10 cellular contexts compared by ENCODE assay signal in genomic region chr6:88492824-88493223, GRCh38.
DNase-seq lines count a peak whose midpoint lies in the region; ATAC-seq and TF ChIP-seq lines count a peak whose summit lies in the region.
"Had no signal": no experiment of that assay in that cellular context is flagged by ENCODE, and none has a peak within 500 bp of the region (broad histone marks: within the 10 kb centered on the region; RNA-seq: fewer than 3 reads in every experiment).

No MANE protein-coding gene starts in this region.

- no peaks in the 10 kb centered on the region for H3K4me1 Mint-ChIP-seq in endodermal cell

- H3K27me3 Mint-ChIP-seq in endodermal cell (ENCODE audit: insufficient read depth), result no peaks in the 10 kb centered on the region

- no peak overlapping the region for H3K4me3 Mint-ChIP-seq in endodermal cell

- no peaks in the 10 kb centered on the region for H3K4me1 ChIP-seq in endodermal cell (ENCODE audit: control insufficient read depth, insufficient read depth, low read length)
- no peaks in the 10 kb centered on the region for H3K4me1 ChIP-seq in ovary (ENCODE audit: insufficient read depth)
- no peaks in the 10 kb centered on the region for H3K4me1 ChIP-seq in tibial nerve

- no peak overlapping the region for H3K27ac ChIP-seq in endodermal cell (ENCODE audit: low read depth, low read length)
- no peak overlapping the region for H3K27ac ChIP-seq in ovary
- no peak overlapping the region for H3K27ac ChIP-seq in tibial nerve

- H3K27ac Mint-ChIP-seq in endodermal cell, result no peak overlapping the region

- DNase-seq in NCI-H146 (lab: John Stamatoyannopoulos, UW) (peak; percentile 0), NCI-H146 treated with DMSO at 0.1 percent for 48 hours (lab: John Stamatoyannopoulos, UW; ENCODE audit: unreplicated experiment) (no peak), NCI-H69 (lab: John Stamatoyannopoulos, UW) (peak; percentile 57), endodermal cell (no peak), retinal pigment epithelial cell (ENCODE audit: low read depth) (peak; percentile 5), ovary (no peak), tibial nerve (ENCODE audit: low spot score in 2 of 2) (no peak)
- DNase-seq: AML-193, RPMI8226 had no signal

- H3K27me3 ChIP-seq in endodermal cell (ENCODE audit: control insufficient read depth, insufficient read depth, low read length, poor library complexity, severe bottlenecking) (no peaks in the 10 kb centered on the region), ovary (no peaks in the 10 kb centered on the region), tibial nerve (no peaks in the 10 kb centered on the region)

- TF ChIP-seq CTCF in endodermal cell (conservative IDR thresholded peaks at IDR 0.05) (peak; percentile 70), retinal pigment epithelial cell (conservative IDR thresholded peaks at IDR 0.05; ENCODE audit: low read depth, low read length) (peak; percentile 61), ovary (IDR thresholded peaks at IDR 0.05) (no peak), tibial nerve (IDR thresholded peaks at IDR 0.05) (peak in 2 of 5 experiments; percentile 28 to 34)

- H3K36me3 ChIP-seq in endodermal cell (ENCODE audit: control insufficient read depth, insufficient read depth, low read length) (no peaks in the 10 kb centered on the region), ovary (no peaks in the 10 kb centered on the region), tibial nerve (no peaks in the 10 kb centered on the region)

- H3K9me3 Mint-ChIP-seq in endodermal cell, result peaks cover 8% of the 10 kb centered on the region

- H3K36me3 Mint-ChIP-seq in endodermal cell (ENCODE audit: low read depth), result no peaks in the 10 kb centered on the region

- H3K4me3 ChIP-seq in endodermal cell (ENCODE audit: low read length), result no peak overlapping the region
- no peak overlapping the region for H3K4me3 ChIP-seq in retinal pigment epithelial cell (ENCODE audit: low read length)
- H3K4me3 ChIP-seq in ovary, result no peak overlapping the region
- H3K4me3 ChIP-seq in tibial nerve, result no peak overlapping the region

- intact Hi-C loops in ovary (cut with DNase I), result no loop called here

- H3K9me3 ChIP-seq in endodermal cell (ENCODE audit: control insufficient read depth, low read length), result peaks cover 12% of the 10 kb centered on the region
- H3K9me3 ChIP-seq in ovary, result no peaks in the 10 kb centered on the region
- no peaks in the 10 kb centered on the region for H3K9me3 ChIP-seq in tibial nerve

- 86 to 100% methylated on average over 1 to 2 of the region's 2 CpGs for WGBS in endodermal cell (ENCODE audit: insufficient coverage in 1 of 2, insufficient read length in 1 of 2), 2 experiments
- WGBS in ovary, 3 donors, result 70 to 78% (median 77%) methylated on average over 2 of the region's 2 CpGs
- WGBS in tibial nerve, 2 donors, result 64% methylated on average over 2 of the region's 2 CpGs

- no peak for ATAC-seq in HG03025 (IDR thresholded peaks at IDR 0.05; ENCODE audit: low FRiP score, unreplicated experiment)

- TF ChIP-seq POLR2A in ovary (IDR thresholded peaks at IDR 0.05) (no peak), tibial nerve (IDR thresholded peaks at IDR 0.05) (no peak)

- TF ChIP-seq EP300 in ovary (IDR thresholded peaks at IDR 0.05), result no peak
- no peak for TF ChIP-seq EP300 in tibial nerve (IDR thresholded peaks at IDR 0.05)

- H3K9ac ChIP-seq in endodermal cell (ENCODE audit: extremely low read depth, low read length, poor library complexity, severe bottlenecking), result no peak overlapping the region

Comparison
In these comparisons a context has a peak if more than half of its experiments do, and no peak if none do; other contexts are left out.
1. DNase-seq: peak in NCI-H146 (single experiment), NCI-H69 (single experiment) and retinal pigment epithelial cell (single experiment); none in NCI-H146 treated with DMSO at 0.1 percent for 48 hours (single experiment), endodermal cell (single experiment), ovary (0 of 5) and tibial nerve (0 of 2).
2. CTCF ChIP-seq: peak in endodermal cell (single experiment) and retinal pigment epithelial cell (single experiment); none in ovary (0 of 3).